ENCODE assay signal across 1 cellular context in genomic region chr17:74744349-74744713, GRCh38.
TF ChIP-seq lines count a peak whose summit lies in the region.

No MANE protein-coding gene starts in this region.

TF ChIP-seq in H1, 55 proteins besides CTCF, POLR2A, EP300 and RAD21:
- no peak for TF ChIP-seq FOSL1 (IDR thresholded peaks at IDR 0.05; ENCODE audit: insufficient read depth, low read depth, low read length)
- no peak for TF ChIP-seq SP4 (IDR thresholded peaks at IDR 0.05; ENCODE audit: low read length)
- no peak for TF ChIP-seq RFX5 (IDR thresholded peaks at IDR 0.05; ENCODE audit: borderline replicate concordance, low read depth, low read length)
- TF ChIP-seq SUZ12 (IDR thresholded peaks at IDR 0.05; ENCODE audit: low read length) = no peak
- TF ChIP-seq MAFK (IDR thresholded peaks at IDR 0.05; ENCODE audit: low read depth, low read length) = no peak
- no peak for TF ChIP-seq MAX (IDR thresholded peaks at IDR 0.05)
- TF ChIP-seq SP2 (IDR thresholded peaks at IDR 0.05; ENCODE audit: low read length) = no peak
- TF ChIP-seq NANOG (IDR thresholded peaks at IDR 0.05; ENCODE audit: insufficient read depth, low read depth, low read length, poor library complexity, severe bottlenecking) = no peak
- TF ChIP-seq SIRT6 (IDR thresholded peaks at IDR 0.05; ENCODE audit: low read length) = no peak
- no peak for TF ChIP-seq RXRA (IDR thresholded peaks at IDR 0.05; ENCODE audit: insufficient read depth, low read depth, low read length)
- TF ChIP-seq, protein P1, sequence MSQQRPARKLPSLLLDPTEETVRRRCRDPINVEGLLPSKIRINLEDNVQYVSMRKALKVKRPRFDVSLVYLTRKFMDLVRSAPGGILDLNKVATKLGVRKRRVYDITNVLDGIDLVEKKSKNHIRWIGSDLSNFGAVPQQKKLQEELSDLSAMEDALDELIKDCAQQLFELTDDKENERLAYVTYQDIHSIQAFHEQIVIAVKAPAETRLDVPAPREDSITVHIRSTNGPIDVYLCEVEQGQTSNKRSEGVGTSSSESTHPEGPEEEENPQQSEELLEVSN (IDR thresholded peaks at IDR 0.05) = no peak
- no peak for TF ChIP-seq KDM1A (IDR thresholded peaks at IDR 0.05; ENCODE audit: borderline replicate concordance, low read length)
- no peak for TF ChIP-seq TCF12 (IDR thresholded peaks at IDR 0.05; ENCODE audit: low read depth, low read length)
TF ChIP-seq in H1: peak in this region for 0.
